In genomic region chr12:88638956-88639355, GRCh38 we compare ENCODE assay signal across 11 cellular contexts. TPM values are rescaled to one million over a fixed set of nuclear protein-coding genes. Genes with fewer than 3 reads are reported as not detected.
A peak's percentile ranks its signal among the peaks of the same experiment; 100 is the strongest.
DNase-seq lines count a peak whose midpoint lies in the region; ATAC-seq and TF ChIP-seq lines count a peak whose summit lies in the region.
"Had no signal": no experiment of that assay in that cellular context is flagged by ENCODE, and none has a peak within 500 bp of the region (broad histone marks: within the 10 kb centered on the region; RNA-seq: fewer than 3 reads in every experiment).

No MANE protein-coding gene starts in this region.

- no peaks in the 10 kb centered on the region for H3K9me3 Mint-ChIP-seq in activated CD4-positive, alpha-beta T cell treated with anti-CD3 and anti-CD28 coated beads for 36 hours (ENCODE audit: low read depth)
- H3K9me3 Mint-ChIP-seq in activated naive CD8-positive, alpha-beta T cell treated with anti-CD3 and anti-CD28 coated beads for 36 hours, result no peaks in the 10 kb centered on the region
- H3K9me3 Mint-ChIP-seq: activated naive CD8-positive, alpha-beta T cell treated with anti-CD3 and anti-CD28 coated beads, Interleukin-2, amount 10 ng/mL, durations not matched to agents 7 days and 5 days had no signal

- ATAC-seq in SK-N-SH treated with all-trans-retinoic acid at 6 μM for 48 hours, result peak; percentile 57; the same call in 2 of the 3 replicates
- ATAC-seq in activated CD4-positive, alpha-beta T cell treated with anti-CD3 and anti-CD28 coated beads for 36 hours, result no peak

- CTCF ChIA-PET in activated CD4-positive, alpha-beta T cell treated with anti-CD3 and anti-CD28 coated beads for 36 hours (lab: Charles Lee), result interaction anchor here (0.7 kb wide), 1 partner anchor 191 kb away, joined by 3 read pairs; no protein-coding TSS in a partner anchor

- H3K4me3 Mint-ChIP-seq in activated CD4-positive, alpha-beta T cell treated with anti-CD3 and anti-CD28 coated beads for 36 hours, result no peak overlapping the region
- H3K4me3 Mint-ChIP-seq in activated naive CD8-positive, alpha-beta T cell treated with anti-CD3 and anti-CD28 coated beads for 36 hours, result no peak overlapping the region
- H3K4me3 Mint-ChIP-seq: activated naive CD8-positive, alpha-beta T cell treated with anti-CD3 and anti-CD28 coated beads, Interleukin-2, amount 10 ng/mL, durations not matched to agents 7 days and 5 days had no signal

- no peaks in the 10 kb centered on the region for H3K36me3 Mint-ChIP-seq in activated CD4-positive, alpha-beta T cell treated with anti-CD3 and anti-CD28 coated beads for 36 hours (ENCODE audit: low read depth)
- no peaks in the 10 kb centered on the region for H3K36me3 Mint-ChIP-seq in activated naive CD8-positive, alpha-beta T cell treated with anti-CD3 and anti-CD28 coated beads for 36 hours
- H3K36me3 Mint-ChIP-seq: activated naive CD8-positive, alpha-beta T cell treated with anti-CD3 and anti-CD28 coated beads, Interleukin-2, amount 10 ng/mL, durations not matched to agents 7 days and 5 days had no signal

- H3K4me1 ChIP-seq in BLaER1 treated with 17β-estradiol and CSF1 and Interleukin-3, amounts not matched to agents 10 nM and 100 nM, result peaks cover 0 to 55% (median 19%) of the 10 kb centered on the region in 10 experiments; a peak in 15 of 20 replicates

- POLR2A ChIA-PET in activated CD4-positive, alpha-beta T cell treated with anti-CD3 and anti-CD28 coated beads for 36 hours (lab: Charles Lee), result no interaction called here

- H3K27ac Mint-ChIP-seq in activated CD4-positive, alpha-beta T cell treated with anti-CD3 and anti-CD28 coated beads for 36 hours, result no peak overlapping the region
- no peak overlapping the region for H3K27ac Mint-ChIP-seq in activated naive CD8-positive, alpha-beta T cell treated with anti-CD3 and anti-CD28 coated beads for 36 hours
- H3K27ac Mint-ChIP-seq: activated naive CD8-positive, alpha-beta T cell treated with anti-CD3 and anti-CD28 coated beads, Interleukin-2, amount 10 ng/mL, durations not matched to agents 7 days and 5 days had no signal

- H3K27me3 Mint-ChIP-seq in activated CD4-positive, alpha-beta T cell treated with anti-CD3 and anti-CD28 coated beads for 36 hours, result peaks cover 3% of the 10 kb centered on the region
- H3K27me3 Mint-ChIP-seq in activated naive CD8-positive, alpha-beta T cell treated with anti-CD3 and anti-CD28 coated beads for 36 hours, result no peaks in the 10 kb centered on the region
- H3K27me3 Mint-ChIP-seq: activated naive CD8-positive, alpha-beta T cell treated with anti-CD3 and anti-CD28 coated beads, Interleukin-2, amount 10 ng/mL, durations not matched to agents 7 days and 5 days had no signal

- H3K36me3 ChIP-seq in BLaER1 treated with 17β-estradiol and CSF1 and Interleukin-3, amounts not matched to agents 10 nM and 100 nM, result no peaks in the 10 kb centered on the region

- H3K27ac ChIP-seq in BLaER1 treated with 17β-estradiol and CSF1 and Interleukin-3, amounts not matched to agents 10 nM and 100 nM, result peak overlapping the region; percentile 1 to 87 (median 83); a peak in 20 of 22 replicates

- H3K4me3 ChIP-seq in BLaER1 treated with 17β-estradiol and CSF1 and Interleukin-3, amounts not matched to agents 10 nM and 100 nM, result peak overlapping the region in 3 of 10 experiments; percentile 10 to 37 (median 27); a peak in 5 of 20 replicates

- H3K27me3 ChIP-seq in BLaER1 treated with 17β-estradiol and CSF1 and Interleukin-3, amounts not matched to agents 10 nM and 100 nM, result no peaks in the 10 kb centered on the region

- intact Hi-C loops in activated CD4-positive, alpha-beta T cell treated with anti-CD3 and anti-CD28 coated beads for 36 hours (cut with DNase I, micrococcal nuclease), result no loop called here

- DNase-seq in globus pallidus (ENCODE audit: low spot score) (peak; percentile 31), pons (ENCODE audit: low spot score) (peak; percentile 44), NCI-H1105 treated with DMSO at 0.1 percent for 48 hours (lab: John Stamatoyannopoulos, UW) (no peak), NCI-H446 treated with DMSO at 0.1 percent for 48 hours (lab: John Stamatoyannopoulos, UW) (no peak)
- DNase-seq in activated CD4-positive, alpha-beta T cell treated with anti-CD3 and anti-CD28 coated beads for 36 hours, result no peak
- DNase-seq in activated naive CD8-positive, alpha-beta T cell treated with anti-CD3 and anti-CD28 coated beads for 36 hours, result no peak
- DNase-seq: activated CD4-positive, alpha-beta T cell treated with anti-CD3 and anti-CD28 coated beads, Interleukin-2, amount 50 U/mL, for 1 hour; activated naive CD8-positive, alpha-beta T cell treated with anti-CD3 and anti-CD28 coated beads, Interleukin-2, amount 10 ng/mL, durations not matched to agents 7 days and 5 days; small intestine had no signal

- no peaks in the 10 kb centered on the region for H4K20me1 ChIP-seq in BLaER1 treated with 17β-estradiol and CSF1 and Interleukin-3, amounts not matched to agents 10 nM and 100 nM

- H3K4me1 Mint-ChIP-seq in activated CD4-positive, alpha-beta T cell treated with anti-CD3 and anti-CD28 coated beads for 36 hours, result no peaks in the 10 kb centered on the region
- H3K4me1 Mint-ChIP-seq in activated naive CD8-positive, alpha-beta T cell treated with anti-CD3 and anti-CD28 coated beads for 36 hours, result no peaks in the 10 kb centered on the region
- H3K4me1 Mint-ChIP-seq: activated naive CD8-positive, alpha-beta T cell treated with anti-CD3 and anti-CD28 coated beads, Interleukin-2, amount 10 ng/mL, durations not matched to agents 7 days and 5 days had no signal

- peak overlapping the region in 9 of 11 experiments; percentile 45 to 85 (median 76); a peak in 18 of 22 replicates for H3K4me2 ChIP-seq in BLaER1 treated with 17β-estradiol and CSF1 and Interleukin-3, amounts not matched to agents 10 nM and 100 nM

- peak overlapping the region in 9 of 11 experiments; percentile 20 to 66 (median 63); a peak in 13 of 22 replicates for H3K9ac ChIP-seq in BLaER1 treated with 17β-estradiol and CSF1 and Interleukin-3, amounts not matched to agents 10 nM and 100 nM

- peaks cover 0 to 17% (median 0%) of the 10 kb centered on the region in 11 experiments; a peak in 4 of 22 replicates for H3K9me3 ChIP-seq in BLaER1 treated with 17β-estradiol and CSF1 and Interleukin-3, amounts not matched to agents 10 nM and 100 nM (replicated peaks in 1 of 11)

TF ChIP-seq in SK-N-SH treated with all-trans-retinoic acid at 6 μM for 48 hours, 23 proteins besides CTCF, POLR2A, EP300 and RAD21:
- TF ChIP-seq RARB (CRISPR knock-in tag; IDR thresholded peaks at IDR 0.05) (no peak), PATZ1 (CRISPR knock-in tag; IDR thresholded peaks at IDR 0.05; ENCODE audit: borderline replicate concordance) (no peak), ISL1 (CRISPR knock-in tag; IDR thresholded peaks at IDR 0.05) (peak; percentile 79), TCF4 (CRISPR knock-in tag; IDR thresholded peaks at IDR 0.05; ENCODE audit: borderline replicate concordance) (no peak)

RNA-seq across cellular contexts. Expression of gene KITLG, which starts 58.7 kb away (rescaled TPM):
- total RNA-seq in activated CD4-positive, alpha-beta T cell treated with anti-CD3 and anti-CD28 coated beads for 36 hours, result under 1 TPM; 0.14 to 0.23 TPM
- under 1 TPM in 1 of 2 experiments, not detected in 1; 0.08 TPM for total RNA-seq in activated naive CD8-positive, alpha-beta T cell treated with anti-CD3 and anti-CD28 coated beads for 36 hours

Comparison
In these comparisons a context has a peak if more than half of its experiments do, and no peak if none do; other contexts are left out.
1. DNase-seq: peak in globus pallidus (single experiment) and pons (single experiment); none in activated CD4-positive, alpha-beta T cell treated with anti-CD3 and anti-CD28 coated beads for 36 hours (single experiment), NCI-H1105 treated with DMSO at 0.1 percent for 48 hours (single experiment), activated naive CD8-positive, alpha-beta T cell treated with anti-CD3 and anti-CD28 coated beads for 36 hours (single experiment) and NCI-H446 treated with DMSO at 0.1 percent for 48 hours (single experiment).